In genomic region chr6:34646714-34647113, GRCh38 we compare ENCODE assay signal across 20 cellular contexts.
"Had no signal": no experiment of that assay in that cellular context is flagged by ENCODE, and none has a peak within 500 bp of the region (broad histone marks: within the 10 kb centered on the region; RNA-seq: fewer than 3 reads in every experiment).

No MANE protein-coding gene starts in this region.

- FAIRE-seq: endometrium, frontal cortex, small intestine had no signal

- H3K27ac Mint-ChIP-seq: neural progenitor cell; stimulated activated naive CD8-positive, alpha-beta T cell treated with anti-CD3 and anti-CD28 coated beads, Interleukin-15, Interleukin-2, amounts not matched to agents 100 ng/mL and 50 ng/mL, for 24 hours had no signal

- DNase-seq: cortex of kidney; effector memory CD4-positive, alpha-beta T cell; heart left ventricle; hippocampal formation; left colon; left ventricle myocardium superior; naive thymus-derived CD4-positive, alpha-beta T cell; nucleus accumbens; ovary; right cardiac atrium; stimulated activated CD4-positive, alpha-beta T cell treated with anti-CD3 and anti-CD28 coated beads, Interleukin-12 subunit alpha, Interleukin-12 subunit beta, amount 100 ng/mL, for 4 hours; tibial artery; upper lobe of left lung had no signal

- H3K4me3 ChIP-seq: heart left ventricle, lung, neural progenitor cell, ovary, tibial artery, upper lobe of left lung, vagina had no signal

- H3K4me3 Mint-ChIP-seq: naive thymus-derived CD4-positive, alpha-beta T cell; neural progenitor cell; stimulated activated naive CD8-positive, alpha-beta T cell treated with anti-CD3 and anti-CD28 coated beads, Interleukin-15, Interleukin-2, amounts not matched to agents 100 ng/mL and 50 ng/mL, for 24 hours had no signal

- H3K27ac ChIP-seq: heart left ventricle, neural progenitor cell, ovary, tibial artery, upper lobe of left lung, vagina had no signal

- H3K9me3 ChIP-seq: heart left ventricle, ovary, tibial artery, upper lobe of left lung, vagina had no signal

- H3K9me3 Mint-ChIP-seq: naive thymus-derived CD4-positive, alpha-beta T cell; neural progenitor cell; stimulated activated naive CD8-positive, alpha-beta T cell treated with anti-CD3 and anti-CD28 coated beads, Interleukin-15, Interleukin-2, amounts not matched to agents 100 ng/mL and 50 ng/mL, for 24 hours had no signal

- H3K36me3 ChIP-seq: neural progenitor cell, ovary had no signal

- H3K4me1 ChIP-seq: neural progenitor cell had no signal

- H3K27me3 Mint-ChIP-seq: naive thymus-derived CD4-positive, alpha-beta T cell; stimulated activated naive CD8-positive, alpha-beta T cell treated with anti-CD3 and anti-CD28 coated beads, Interleukin-15, Interleukin-2, amounts not matched to agents 100 ng/mL and 50 ng/mL, for 24 hours had no signal

- H3K4me1 Mint-ChIP-seq: neural progenitor cell had no signal

- ATAC-seq: left colon; naive thymus-derived CD4-positive, alpha-beta T cell had no signal

- H3K27me3 ChIP-seq: heart left ventricle, neural progenitor cell, ovary, tibial artery, upper lobe of left lung, vagina had no signal
